Comparison of ENCODE assay signal across 16 cellular contexts in genomic region chr22:46098525-46099475, GRCh38. TPM values are rescaled to one million over a fixed set of nuclear protein-coding genes. Genes with fewer than 3 reads are reported as not detected.
DNase-seq lines count a peak whose midpoint lies in the region; ATAC-seq, FAIRE-seq and TF ChIP-seq lines count a peak whose summit lies in the region.
"Had no signal": no experiment of that assay in that cellular context is flagged by ENCODE, and none has a peak within 500 bp of the region (broad histone marks: within the 10 kb centered on the region; RNA-seq: fewer than 3 reads in every experiment).

No MANE protein-coding gene starts in this region.

- ATAC-seq in stimulated activated effector memory CD8-positive, alpha-beta T cell treated with anti-CD3 and anti-CD28 coated beads, Interleukin-12 subunit alpha, Interleukin-12 subunit beta, amount 100 ng/mL, for 72 hours, result no peak
- ATAC-seq in HG03457 (IDR thresholded peaks at IDR 0.05; ENCODE audit: unreplicated experiment), result no peak
- ATAC-seq in HG03095 (IDR thresholded peaks at IDR 0.05; ENCODE audit: unreplicated experiment), result no peak
- no peak for ATAC-seq in GM21381 (IDR thresholded peaks at IDR 0.05; ENCODE audit: unreplicated experiment)

- no peaks in the 10 kb centered on the region for H3K9me3 ChIP-seq in BLaER1 treated with 17β-estradiol and CSF1 and Interleukin-3, amounts not matched to agents 10 nM and 100 nM (replicated peaks in 1 of 11)
- no peaks in the 10 kb centered on the region for H3K9me3 ChIP-seq in adipocyte (ENCODE audit: control insufficient read depth, low read length)

- H3K4me1 ChIP-seq in BLaER1 treated with 17β-estradiol and CSF1 and Interleukin-3, amounts not matched to agents 10 nM and 100 nM, result peaks cover 0 to 79% (median 55%) of the 10 kb centered on the region in 10 experiments; a peak in 17 of 20 replicates
- peaks cover 51% of the 10 kb centered on the region for H3K4me1 ChIP-seq in adipocyte (ENCODE audit: control insufficient read depth, insufficient read depth, low read length)

- peaks cover 0 to 49% (median 7%) of the 10 kb centered on the region in 11 experiments; a peak in 10 of 22 replicates for H3K36me3 ChIP-seq in BLaER1 treated with 17β-estradiol and CSF1 and Interleukin-3, amounts not matched to agents 10 nM and 100 nM
- peaks cover 72% of the 10 kb centered on the region for H3K36me3 ChIP-seq in adipocyte (ENCODE audit: control insufficient read depth, insufficient read depth, low read length, severe bottlenecking)

- no peaks in the 10 kb centered on the region for H3K9me3 Mint-ChIP-seq in stimulated activated effector memory CD8-positive, alpha-beta T cell treated with anti-CD3 and anti-CD28 coated beads, Interleukin-12 subunit alpha, Interleukin-12 subunit beta, amount 100 ng/mL, for 72 hours
- H3K9me3 Mint-ChIP-seq: activated naive CD4-positive, alpha-beta T cell treated with anti-CD3 and anti-CD28 coated beads, Interleukin-2, amount 10 ng/mL, durations not matched to agents 7 days and 5 days; immature natural killer cell had no signal

- TF ChIP-seq POLR2A in GM12892 (IDR thresholded peaks at IDR 0.05; ENCODE audit: low read depth, low read length), result no peak

- no peaks in the 10 kb centered on the region for H3K4me1 Mint-ChIP-seq in stimulated activated effector memory CD8-positive, alpha-beta T cell treated with anti-CD3 and anti-CD28 coated beads, Interleukin-12 subunit alpha, Interleukin-12 subunit beta, amount 100 ng/mL, for 72 hours
- H3K4me1 Mint-ChIP-seq: activated naive CD4-positive, alpha-beta T cell treated with anti-CD3 and anti-CD28 coated beads, Interleukin-2, amount 10 ng/mL, durations not matched to agents 7 days and 5 days had no signal

- H3K27ac ChIP-seq in BLaER1 treated with 17β-estradiol and CSF1 and Interleukin-3, amounts not matched to agents 10 nM and 100 nM, result no peak overlapping the region

- peaks cover 0 to 17% (median 0%) of the 10 kb centered on the region in 11 experiments; a peak in 7 of 22 replicates for H3K27me3 ChIP-seq in BLaER1 treated with 17β-estradiol and CSF1 and Interleukin-3, amounts not matched to agents 10 nM and 100 nM
- H3K27me3 ChIP-seq in adipocyte (replicated peaks; ENCODE audit: control insufficient read depth, insufficient read depth, low read length), result no peaks in the 10 kb centered on the region

- FAIRE-seq in GM12892 (lab: Jason Lieb, UNC), result no peak
- FAIRE-seq: H1 had no signal

- H3K4me3 ChIP-seq in BLaER1 treated with 17β-estradiol and CSF1 and Interleukin-3, amounts not matched to agents 10 nM and 100 nM, result no peak overlapping the region
- H3K4me3 ChIP-seq in adipocyte (ENCODE audit: low read length), result no peak overlapping the region

- H3K9ac ChIP-seq in BLaER1 treated with 17β-estradiol and CSF1 and Interleukin-3, amounts not matched to agents 10 nM and 100 nM, result peak overlapping the region in 6 of 11 experiments; percentile 4 to 58 (median 44); a peak in 10 of 22 replicates
- peak overlapping the region; percentile 64 for H3K9ac ChIP-seq in adipocyte (ENCODE audit: low read length)

- DNase-seq in adipocyte (ENCODE audit: low read depth) (no peak), left kidney (ENCODE audit: low read depth, low spot score) (peak; percentile 46), GM12892 (ENCODE audit: insufficient read length) (no peak)
- DNase-seq in stimulated activated effector memory CD8-positive, alpha-beta T cell treated with anti-CD3 and anti-CD28 coated beads, Interleukin-12 subunit alpha, Interleukin-12 subunit beta, amount 100 ng/mL, for 72 hours (ENCODE audit: low spot score in 2 of 2), result no peak
- DNase-seq: activated CD4-positive, alpha-beta T cell treated with anti-CD3 and anti-CD28 coated beads for 1 hour; activated naive CD4-positive, alpha-beta T cell treated with anti-CD3 and anti-CD28 coated beads, Interleukin-2, amount 10 ng/mL, durations not matched to agents 7 days and 5 days; central memory CD4-positive, alpha-beta T cell; immature natural killer cell; NCI-H2171 treated with DMSO at 0.1 percent for 48 hours; occipital lobe; T-helper 2 cell had no signal

- no peak overlapping the region for H3K4me3 Mint-ChIP-seq in stimulated activated effector memory CD8-positive, alpha-beta T cell treated with anti-CD3 and anti-CD28 coated beads, Interleukin-12 subunit alpha, Interleukin-12 subunit beta, amount 100 ng/mL, for 72 hours
- H3K4me3 Mint-ChIP-seq: activated naive CD4-positive, alpha-beta T cell treated with anti-CD3 and anti-CD28 coated beads, Interleukin-2, amount 10 ng/mL, durations not matched to agents 7 days and 5 days; immature natural killer cell had no signal

- no peaks in the 10 kb centered on the region for H3K36me3 Mint-ChIP-seq in stimulated activated effector memory CD8-positive, alpha-beta T cell treated with anti-CD3 and anti-CD28 coated beads, Interleukin-12 subunit alpha, Interleukin-12 subunit beta, amount 100 ng/mL, for 72 hours
- H3K36me3 Mint-ChIP-seq: activated naive CD4-positive, alpha-beta T cell treated with anti-CD3 and anti-CD28 coated beads, Interleukin-2, amount 10 ng/mL, durations not matched to agents 7 days and 5 days; immature natural killer cell had no signal

- H3K4me2 ChIP-seq in BLaER1 treated with 17β-estradiol and CSF1 and Interleukin-3, amounts not matched to agents 10 nM and 100 nM, result peak overlapping the region in 9 of 11 experiments; percentile 16 to 91 (median 64); a peak in 17 of 22 replicates

- peaks cover 53 to 96% (median 67%) of the 10 kb centered on the region in 11 experiments; a peak in 21 of 22 replicates for H4K20me1 ChIP-seq in BLaER1 treated with 17β-estradiol and CSF1 and Interleukin-3, amounts not matched to agents 10 nM and 100 nM

- peak overlapping the region; percentile 20 for H3K27ac Mint-ChIP-seq in stimulated activated effector memory CD8-positive, alpha-beta T cell treated with anti-CD3 and anti-CD28 coated beads, Interleukin-12 subunit alpha, Interleukin-12 subunit beta, amount 100 ng/mL, for 72 hours
- H3K27ac Mint-ChIP-seq: activated naive CD4-positive, alpha-beta T cell treated with anti-CD3 and anti-CD28 coated beads, Interleukin-2, amount 10 ng/mL, durations not matched to agents 7 days and 5 days; immature natural killer cell had no signal

RNA-seq across cellular contexts. Expression of gene PPARA, which starts 51.5 kb away (rescaled TPM):
- polyA plus RNA-seq in GM12892 (2012; ENCODE audit: missing spikeins), result 6.2 TPM
